8 cellular contexts compared by ENCODE assay signal in genomic region chr3:197949767-197950660, GRCh38. TPM values are rescaled to one million over a fixed set of nuclear protein-coding genes. Genes with fewer than 3 reads are reported as not detected.
DNase-seq lines count a peak whose midpoint lies in the region; ATAC-seq, FAIRE-seq and TF ChIP-seq lines count a peak whose summit lies in the region.

Gene RPL35A (plus strand): TSS chr3:197950190. CDS start chr3:197950968, 778 bp downstream.

- intact Hi-C loops in psoas muscle (cut with DNase I), result loop anchor here in 1 of 2 donors (2.0 kb wide), 1 partner anchor 43 kb away; no protein-coding TSS in a partner anchor

- TF ChIP-seq CTCF in right atrium auricular region (IDR thresholded peaks at IDR 0.05) (no peak), psoas muscle (IDR thresholded peaks at IDR 0.05) (no peak)

- H3K27me3 ChIP-seq in right atrium auricular region (no peaks in the 10 kb centered on the region), psoas muscle (ENCODE audit: insufficient read depth in 3 of 3, low read length in 2 of 3) (no peaks in the 10 kb centered on the region)

- H3K4me1 ChIP-seq in right atrium auricular region, result peaks cover 0 to 44% of the 10 kb centered on the region in 2 donors
- peaks cover 33% of the 10 kb centered on the region for H3K4me1 ChIP-seq in psoas muscle

- H3K4me3 ChIP-seq in right atrium auricular region (peak within 1 kb of the TSS; percentile 64), psoas muscle (peak within 1 kb of the TSS; percentile 77)

- peaks cover 41% of the 10 kb centered on the region for H3K36me3 ChIP-seq in right atrium auricular region
- H3K36me3 ChIP-seq in psoas muscle (ENCODE audit: insufficient read depth in 1 of 2, low read depth in 1 of 2), result peaks cover 15 to 40% of the 10 kb centered on the region in 2 donors

- peak within 1 kb of the TSS; percentile 100 for H3K27ac ChIP-seq in angular gyrus (ENCODE audit: low read depth, low read length)
- peak within 1 kb of the TSS; percentile 88 to 90 for H3K27ac ChIP-seq in right atrium auricular region
- H3K27ac ChIP-seq in psoas muscle, result peak within 1 kb of the TSS; percentile 93

- 0 to 1% (median 1%) methylated on average over 37 of the region's 37 CpGs for WGBS in psoas muscle, 3 donors

- H3K9me3 ChIP-seq in right atrium auricular region (no peaks in the 10 kb centered on the region), psoas muscle (no peaks in the 10 kb centered on the region)

- ATAC-seq in GM18498 (IDR thresholded peaks at IDR 0.05; ENCODE audit: unreplicated experiment) (peak; percentile 87), HG02938 (IDR thresholded peaks at IDR 0.05; ENCODE audit: unreplicated experiment) (peak; percentile 92), psoas muscle (peak; percentile 89 to 95 (median 92))

- FAIRE-seq in urothelium cell line (lab: Jason Lieb, UNC), result no peak

- DNase-seq in NCI-H187 (lab: John Stamatoyannopoulos, UW) (peak; percentile 89 to 96), T-helper 2 cell (peak; percentile 53 to 93 (median 76)), right atrium auricular region (ENCODE audit: low spot score) (peak; percentile 90), psoas muscle (peak; percentile 85 to 91), urothelium cell line (ENCODE audit: low spot score) (peak; percentile 85)

RNA-seq across cellular contexts. Expression of gene RPL35A, which starts in this region (rescaled TPM):
- total RNA-seq in right atrium auricular region (100 to 1,000 TPM; 415 to 477 TPM), psoas muscle (100 to 1,000 TPM; 467 to 703 (median 581) TPM)
- polyA plus RNA-seq in psoas muscle, result 1,000 to 10,000 TPM in 1 of 3 donors, 100 to 1,000 TPM in 2; 935 to 1,294 (median 965) TPM

Comparison
In these comparisons a context has a peak if more than half of its experiments do, and no peak if none do; other contexts are left out.
1. Peak in every context shown above with its lines: DNase-seq, ATAC-seq, H3K4me3 ChIP-seq and H3K27ac ChIP-seq.